1 cellular context compared by ENCODE assay signal in the genomic region with DNA sequence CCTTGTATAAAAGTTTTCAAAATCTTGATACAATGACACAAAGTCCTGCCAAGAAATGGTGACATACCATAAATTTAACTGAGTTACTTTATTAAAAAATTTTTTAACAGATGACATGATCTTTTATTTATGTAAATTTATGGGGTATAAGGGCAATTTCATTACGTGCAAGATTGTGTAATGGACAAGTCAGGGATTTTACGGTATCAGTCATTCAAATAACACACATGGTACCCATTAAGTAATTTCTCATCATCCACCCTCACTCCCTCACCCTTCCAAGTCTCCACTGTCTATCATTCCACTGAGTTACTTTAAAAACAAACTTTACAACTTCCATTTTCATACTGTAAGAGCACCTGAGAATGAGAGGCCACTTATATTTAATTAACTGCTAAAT.
TF ChIP-seq lines count a peak whose summit lies in the region.

No MANE protein-coding gene starts in this region.

TF ChIP-seq in IMR-90, 13 proteins besides CTCF, POLR2A, EP300 and RAD21:
- TF ChIP-seq MAZ (IDR thresholded peaks at IDR 0.05; ENCODE audit: borderline replicate concordance, low read depth, low read length) (no peak), FOS (IDR thresholded peaks at IDR 0.05; ENCODE audit: low read depth, low read length) (no peak), BHLHE40 (IDR thresholded peaks at IDR 0.05; ENCODE audit: low read depth, low read length) (no peak), MXI1 (IDR thresholded peaks at IDR 0.05; ENCODE audit: borderline replicate concordance, low read depth, low read length) (no peak), CEBPB (IDR thresholded peaks at IDR 0.05; ENCODE audit: low read depth, low read length) (peak; percentile 67; the same call in 1 of the 2 replicates), RCOR1 (IDR thresholded peaks at IDR 0.05; ENCODE audit: insufficient replicate concordance, low read length) (no peak)
- TF ChIP-seq, protein P1, sequence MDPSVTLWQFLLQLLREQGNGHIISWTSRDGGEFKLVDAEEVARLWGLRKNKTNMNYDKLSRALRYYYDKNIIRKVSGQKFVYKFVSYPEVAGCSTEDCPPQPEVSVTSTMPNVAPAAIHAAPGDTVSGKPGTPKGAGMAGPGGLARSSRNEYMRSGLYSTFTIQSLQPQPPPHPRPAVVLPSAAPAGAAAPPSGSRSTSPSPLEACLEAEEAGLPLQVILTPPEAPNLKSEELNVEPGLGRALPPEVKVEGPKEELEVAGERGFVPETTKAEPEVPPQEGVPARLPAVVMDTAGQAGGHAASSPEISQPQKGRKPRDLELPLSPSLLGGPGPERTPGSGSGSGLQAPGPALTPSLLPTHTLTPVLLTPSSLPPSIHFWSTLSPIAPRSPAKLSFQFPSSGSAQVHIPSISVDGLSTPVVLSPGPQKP (IDR thresholded peaks at IDR 0.05; ENCODE audit: borderline replicate concordance, low read depth, low read length), result no peak
TF ChIP-seq in IMR-90: peak in this region for 1.
